ENCODE assay signal across 8 cellular contexts in genomic region chrX:106611323-106611681, GRCh38. TPM values are rescaled to one million over a fixed set of nuclear protein-coding genes. Genes with fewer than 3 reads are reported as not detected.
A peak's percentile ranks its signal among the peaks of the same experiment; 100 is the strongest.
DNase-seq lines count a peak whose midpoint lies in the region; ATAC-seq lines count a peak whose summit lies in the region.

No MANE protein-coding gene starts in this region.

- peaks cover 2% of the 10 kb centered on the region for H3K36me3 Mint-ChIP-seq in central memory CD8-positive, alpha-beta T cell (ENCODE audit: insufficient read depth)
- H3K36me3 Mint-ChIP-seq in naive thymus-derived CD8-positive, alpha-beta T cell = no peaks in the 10 kb centered on the region

- DNase-seq in NCI-H748 (lab: John Stamatoyannopoulos, UW; ENCODE audit: unreplicated experiment) = peak; percentile 63
- DNase-seq in NCI-H748 treated with DMSO at 0.1 percent for 48 hours (lab: John Stamatoyannopoulos, UW) = no peak
- DNase-seq in central memory CD8-positive, alpha-beta T cell (ENCODE audit: low spot score in 2 of 2) = no peak
- no peak for DNase-seq in naive thymus-derived CD8-positive, alpha-beta T cell
- no peak for DNase-seq in COLO829 (ENCODE audit: low spot score)
- DNase-seq in anterior cingulate cortex (lab: John Stamatoyannopoulos, UW) = no peak
- DNase-seq in KG1 (lab: John Stamatoyannopoulos, UW) = no peak

- POLR2A ChIA-PET in naive thymus-derived CD8-positive, alpha-beta T cell (lab: Charles Lee) = no interaction called here

- ATAC-seq in HG03354 (IDR thresholded peaks at IDR 0.05; ENCODE audit: poor library complexity, severe bottlenecking, unreplicated experiment) = peak; percentile 23
- peak; percentile 57 for ATAC-seq in central memory CD8-positive, alpha-beta T cell (replicated peaks; ENCODE audit: extremely low read depth, poor library complexity, severe bottlenecking)
- no peak for ATAC-seq in naive thymus-derived CD8-positive, alpha-beta T cell

- peak overlapping the region; percentile 89 for H3K4me3 Mint-ChIP-seq in central memory CD8-positive, alpha-beta T cell
- peak overlapping the region; percentile 86 to 95 (median 94) for H3K4me3 Mint-ChIP-seq in naive thymus-derived CD8-positive, alpha-beta T cell

- no peaks in the 10 kb centered on the region for H3K27me3 Mint-ChIP-seq in central memory CD8-positive, alpha-beta T cell
- no peaks in the 10 kb centered on the region for H3K27me3 Mint-ChIP-seq in naive thymus-derived CD8-positive, alpha-beta T cell

- peak overlapping the region; percentile 85 for H3K27ac Mint-ChIP-seq in central memory CD8-positive, alpha-beta T cell (ENCODE audit: low read depth)
- H3K27ac Mint-ChIP-seq in naive thymus-derived CD8-positive, alpha-beta T cell = peak overlapping the region; percentile 84 to 98 (median 95)

- no peaks in the 10 kb centered on the region for H3K9me3 Mint-ChIP-seq in central memory CD8-positive, alpha-beta T cell
- H3K9me3 Mint-ChIP-seq in naive thymus-derived CD8-positive, alpha-beta T cell = no peaks in the 10 kb centered on the region

- H3K4me1 Mint-ChIP-seq in central memory CD8-positive, alpha-beta T cell = peaks cover 26% of the 10 kb centered on the region
- peaks cover 10 to 36% (median 19%) of the 10 kb centered on the region in 4 donors for H3K4me1 Mint-ChIP-seq in naive thymus-derived CD8-positive, alpha-beta T cell

RNA-seq across cellular contexts. Expression of gene RADX, which starts 0.5 kb away (rescaled TPM):
- total RNA-seq in naive thymus-derived CD8-positive, alpha-beta T cell = 10 to 100 TPM; 12.5 to 13.4 TPM
- 1 to 10 TPM; 2.1 to 3.1 (median 2.1) TPM for polyA plus RNA-seq in naive thymus-derived CD8-positive, alpha-beta T cell

Comparison
In these comparisons a context has a peak if more than half of its experiments do, and no peak if none do; other contexts are left out.
1. ATAC-seq: peak in HG03354 (single experiment) and central memory CD8-positive, alpha-beta T cell (single experiment); none in naive thymus-derived CD8-positive, alpha-beta T cell (0 of 2).